Comparison of ENCODE assay signal across 13 cellular contexts in the genomic region with DNA sequence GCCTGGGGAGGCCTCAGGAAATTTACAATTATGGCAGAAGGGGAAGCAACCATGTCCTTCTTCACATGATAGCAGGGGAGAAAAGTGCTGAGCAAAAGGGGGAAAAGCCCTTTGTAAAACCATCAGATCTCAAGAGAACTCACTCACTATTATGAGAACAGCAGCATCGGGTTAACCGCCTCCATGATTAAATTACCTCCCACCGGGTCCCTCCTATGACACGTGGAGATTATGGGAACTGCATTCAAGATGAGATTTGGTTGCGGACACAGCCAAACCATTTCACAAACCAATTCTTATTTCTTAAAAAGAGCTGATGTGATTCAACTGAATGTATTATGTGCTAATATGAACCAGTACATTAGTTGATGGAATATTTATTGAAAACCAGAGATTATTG.
"Had no signal": no experiment of that assay in that cellular context is flagged by ENCODE, and none has a peak within 500 bp of the region (broad histone marks: within the 10 kb centered on the region; RNA-seq: fewer than 3 reads in every experiment).

No MANE protein-coding gene starts in this region.

- H3K27ac Mint-ChIP-seq: activated naive CD8-positive, alpha-beta T cell treated with anti-CD3 and anti-CD28 coated beads for 36 hours; T-helper 2 cell treated with Interferon-gamma antibody and Interleukin-4, amounts not matched to agents 5 μg/mL and 100 μg/mL, for 36 hours had no signal

- H3K27me3 ChIP-seq: esophagus squamous epithelium, right atrium auricular region, tibial artery had no signal

- DNase-seq: activated CD4-positive, alpha-beta memory T cell treated with anti-CD3 and anti-CD28 coated beads for 36 hours; activated gamma-delta T cell; activated naive CD8-positive, alpha-beta T cell treated with anti-CD3 and anti-CD28 coated beads for 36 hours; activated T-cell treated with anti-CD3 and anti-CD28 coated beads, Interleukin-2, amount 50 U/mL, for 4 hours; esophagus squamous epithelium; foreskin fibroblast; left ventricle myocardium inferior; mesenchymal stem cell; tibial artery had no signal

- ATAC-seq: activated CD4-positive, CD25-positive, alpha-beta regulatory T cell treated with anti-CD3 and anti-CD28 coated beads, Interleukin-2, amount 50 U/mL, for 24 hours; activated T-cell treated with anti-CD3 and anti-CD28 coated beads, Interleukin-2, amount 50 U/mL, for 4 hours had no signal

- H3K4me3 ChIP-seq: esophagus squamous epithelium, left ventricle myocardium inferior, right atrium auricular region, skin epidermis, tibial artery had no signal

- H3K36me3 ChIP-seq: esophagus squamous epithelium, left ventricle myocardium inferior, right atrium auricular region, tibial artery had no signal

- H3K4me3 Mint-ChIP-seq: activated CD4-positive, alpha-beta memory T cell treated with anti-CD3 and anti-CD28 coated beads for 36 hours; activated naive CD8-positive, alpha-beta T cell treated with anti-CD3 and anti-CD28 coated beads for 36 hours; activated T-cell treated with anti-CD3 and anti-CD28 coated beads, Interleukin-2, amount 50 U/mL, for 4 hours; T-helper 2 cell treated with Interferon-gamma antibody and Interleukin-4, amounts not matched to agents 5 μg/mL and 100 μg/mL, for 36 hours had no signal

- H3K9me3 Mint-ChIP-seq: activated naive CD8-positive, alpha-beta T cell treated with anti-CD3 and anti-CD28 coated beads for 36 hours; activated T-cell treated with anti-CD3 and anti-CD28 coated beads, Interleukin-2, amount 50 U/mL, for 4 hours had no signal

- H3K27ac ChIP-seq: esophagus squamous epithelium, left ventricle myocardium inferior, right atrium auricular region, skin epidermis, tibial artery had no signal

- H3K27me3 Mint-ChIP-seq: activated CD4-positive, alpha-beta memory T cell treated with anti-CD3 and anti-CD28 coated beads for 36 hours; activated naive CD8-positive, alpha-beta T cell treated with anti-CD3 and anti-CD28 coated beads for 36 hours had no signal

- H3K9me3 ChIP-seq: esophagus squamous epithelium, left ventricle myocardium inferior, right atrium auricular region, tibial artery had no signal
